8 cellular contexts compared by ENCODE assay signal in genomic region chr15:92906563-92907081, GRCh38. TPM values are rescaled to one million over a fixed set of nuclear protein-coding genes. Genes with fewer than 3 reads are reported as not detected.
DNase-seq lines count a peak whose midpoint lies in the region; ATAC-seq, FAIRE-seq and TF ChIP-seq lines count a peak whose summit lies in the region.

No MANE protein-coding gene starts in this region.

- H3K9ac ChIP-seq in fibroblast of lung (ENCODE audit: insufficient read depth, low read length), result no peak overlapping the region

- H4K20me1 ChIP-seq in fibroblast of lung (ENCODE audit: control insufficient read depth, extremely low read depth, insufficient read depth, low read length), result no peaks in the 10 kb centered on the region

- H3K4me1 ChIP-seq in cardiac muscle cell (ENCODE audit: low read depth) (peaks cover 49% of the 10 kb centered on the region), fibroblast of lung (ENCODE audit: control insufficient read depth, extremely low read depth, insufficient read depth, low read length) (peaks cover 24% of the 10 kb centered on the region), small intestine (ENCODE audit: control insufficient read depth in 2 of 2, insufficient read depth in 1 of 2, low read depth in 1 of 2, low read length in 1 of 2) (peaks cover 9 to 20% of the 10 kb centered on the region in 2 donors)

- H3K27ac ChIP-seq in cardiac muscle cell (peak overlapping the region; percentile 92), fibroblast of lung (ENCODE audit: insufficient read depth, low read length) (peak overlapping the region; percentile 97), small intestine (ENCODE audit: low read depth in 1 of 2, low read length in 1 of 2) (peak overlapping the region; percentile 71 to 90)

- DNase-seq in cardiac muscle cell (ENCODE audit: low read depth in 1 of 2, low spot score in 1 of 2), result no peak
- no peak for DNase-seq in left cardiac atrium
- peak; percentile 55 to 62 for DNase-seq in activated CD4-positive, alpha-beta T cell treated with anti-CD3 and anti-CD28 coated beads for 4 hours
- DNase-seq in fibroblast of lung (ENCODE audit: low read depth in 2 of 2), result peak in 1 of 2 donors; percentile 76
- DNase-seq in small intestine, result peak; percentile 81
- no peak for DNase-seq in NCI-H510A (lab: John Stamatoyannopoulos, UW)
- DNase-seq in UCSD-AML1 (lab: John Stamatoyannopoulos, UW; ENCODE audit: unreplicated experiment), result no peak

- H3K4me2 ChIP-seq in fibroblast of lung (ENCODE audit: extremely low read depth, insufficient read depth, low read length), result peak overlapping the region; percentile 99

- H3K4me3 ChIP-seq in cardiac muscle cell (peak overlapping the region; percentile 52), fibroblast of lung (replicated peaks in 1 of 4; ENCODE audit: control extremely low read depth in 1 of 4, insufficient read depth in 1 of 4, low read depth in 3 of 4, low read length in 4 of 4) (peak overlapping the region in 3 of 4 experiments; percentile 68 to 96 (median 70)), small intestine (ENCODE audit: low read depth in 1 of 2, low read length in 2 of 2) (no peak overlapping the region)

- intact Hi-C loops in left cardiac atrium (cut with DNase I), result no loop called here

- no peak for FAIRE-seq in small intestine (lab: Jason Lieb, UNC)

- no peak for ATAC-seq in left cardiac atrium
- ATAC-seq in HG03159 (IDR thresholded peaks at IDR 0.05; ENCODE audit: unreplicated experiment), result peak; percentile 29

- 3 to 25% (median 11%) methylated on average over 1 of the region's 1 CpG for WGBS in small intestine, 3 donors

- no peak for TF ChIP-seq CTCF in cardiac muscle cell (IDR thresholded peaks at IDR 0.05; ENCODE audit: low read depth, low read length)
- TF ChIP-seq CTCF in fibroblast of lung (conservative IDR thresholded peaks at IDR 0.05 in 1 of 2, IDR thresholded peaks at IDR 0.05 in 1 of 2; ENCODE audit: low read depth in 1 of 2, low read length in 2 of 2), result no peak

- H3K9me3 ChIP-seq in cardiac muscle cell (ENCODE audit: low read depth), result no peaks in the 10 kb centered on the region
- H3K9me3 ChIP-seq in fibroblast of lung (ENCODE audit: control insufficient read depth, insufficient read depth, low read depth, low read length), result no peaks in the 10 kb centered on the region
- H3K9me3 ChIP-seq in small intestine (ENCODE audit: control insufficient read depth, low read depth), result no peaks in the 10 kb centered on the region

- no peak overlapping the region for H2AFZ ChIP-seq in fibroblast of lung (ENCODE audit: low read length)

- peaks cover 95% of the 10 kb centered on the region for H3K79me2 ChIP-seq in fibroblast of lung (ENCODE audit: control insufficient read depth, insufficient read depth, low read length)

- H3K27me3 ChIP-seq in cardiac muscle cell (no peaks in the 10 kb centered on the region), fibroblast of lung (ENCODE audit: control insufficient read depth, insufficient read depth, low read length) (no peaks in the 10 kb centered on the region), small intestine (ENCODE audit: control insufficient read depth in 2 of 2, insufficient read depth in 2 of 2, low read length in 2 of 2) (no peaks in the 10 kb centered on the region)

- H3K36me3 ChIP-seq in cardiac muscle cell (no peaks in the 10 kb centered on the region), fibroblast of lung (ENCODE audit: control insufficient read depth, insufficient read depth, low read length) (no peaks in the 10 kb centered on the region), small intestine (ENCODE audit: control insufficient read depth in 2 of 2, insufficient read depth in 2 of 2, low read length in 2 of 2) (no peaks in the 10 kb centered on the region)

RNA-seq across cellular contexts. Expression of gene CHD2, which starts 6.5 kb away (rescaled TPM):
- total RNA-seq in cardiac muscle cell, result 49.5 and 118 TPM in 2 replicates
- polyA plus RNA-seq in cardiac muscle cell, result 60.8 and 90.6 TPM in 2 replicates
- total RNA-seq in left cardiac atrium, result 10 to 100 TPM; 59.8 to 63.2 TPM
- total RNA-seq in fibroblast of lung, result 77.8 and 92.5 TPM in 2 replicates
- polyA plus RNA-seq in fibroblast of lung, result 36.5 and 41.3 TPM in 2 replicates
- polyA plus RNA-seq in fibroblast of lung (2012), result 29.4 and 35.1 TPM in 2 replicates
- 33.6 and 46.0 TPM in 2 replicates for polyA minus RNA-seq in fibroblast of lung (ENCODE audit: low replicate concordance)
- 10 to 100 TPM; 29.2 to 33.1 (median 31.2) TPM for polyA plus RNA-seq in small intestine

Comparison
In these comparisons a context has a peak if more than half of its experiments do, and no peak if none do; other contexts are left out.
1. DNase-seq: peak in activated CD4-positive, alpha-beta T cell treated with anti-CD3 and anti-CD28 coated beads for 4 hours (2 of 2) and small intestine (single experiment); none in cardiac muscle cell (0 of 2), left cardiac atrium (single experiment), NCI-H510A (single experiment) and UCSD-AML1 (single experiment).
2. H3K4me3 ChIP-seq: peak in cardiac muscle cell (single experiment) and fibroblast of lung (3 of 4); none in small intestine (0 of 2).
3. Peak in every context shown above with its lines, with median percentiles within 50 percentile points of each other: H3K27ac ChIP-seq.